Comparison of ENCODE assay signal across 13 cellular contexts in the genomic region with DNA sequence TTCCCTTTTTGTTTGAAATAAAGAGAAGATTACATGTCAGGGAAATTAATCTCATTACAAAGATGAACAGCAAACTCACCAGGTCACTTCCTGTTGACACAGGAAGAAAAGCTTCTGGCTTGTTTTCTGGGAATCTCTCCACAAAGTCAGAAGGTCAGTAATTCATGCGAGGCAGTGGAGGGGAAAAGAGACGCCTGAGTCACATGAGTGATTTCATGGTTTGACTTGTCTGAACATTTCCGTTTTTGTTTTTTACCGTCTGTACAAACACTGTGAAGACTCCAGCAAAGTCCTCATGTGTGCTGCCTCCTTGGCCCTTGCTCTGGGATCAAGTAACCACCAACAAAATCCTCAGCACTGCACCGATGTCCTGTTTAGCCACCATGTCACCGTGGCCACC. TPM values are rescaled to one million over a fixed set of nuclear protein-coding genes. Genes with fewer than 3 reads are reported as not detected.
DNase-seq lines count a peak whose midpoint lies in the region; ATAC-seq and TF ChIP-seq lines count a peak whose summit lies in the region.
"Had no signal": no experiment of that assay in that cellular context is flagged by ENCODE, and none has a peak within 500 bp of the region (broad histone marks: within the 10 kb centered on the region; RNA-seq: fewer than 3 reads in every experiment).

No MANE protein-coding gene starts in this region.

- peaks cover 10% of the 10 kb centered on the region for H3K27me3 Mint-ChIP-seq in neural crest cell (ENCODE audit: low read depth)

- H3K4me3 Mint-ChIP-seq in neural crest cell = no peak overlapping the region
- H3K4me3 Mint-ChIP-seq: activated CD4-positive, alpha-beta memory T cell treated with anti-CD3 and anti-CD28 coated beads for 36 hours; activated naive CD4-positive, alpha-beta T cell treated with anti-CD3 and anti-CD28 coated beads, Interleukin-2, amount 50 U/mL, for 24 hours had no signal

- no peaks in the 10 kb centered on the region for H3K36me3 Mint-ChIP-seq in neural crest cell (ENCODE audit: low read depth)
- H3K36me3 Mint-ChIP-seq: activated CD4-positive, alpha-beta memory T cell treated with anti-CD3 and anti-CD28 coated beads for 36 hours; activated naive CD4-positive, alpha-beta T cell treated with anti-CD3 and anti-CD28 coated beads, Interleukin-2, amount 50 U/mL, for 24 hours had no signal

- H2AFZ ChIP-seq in PC-3 (ENCODE audit: low read length) = no peak overlapping the region

- H3K79me2 ChIP-seq in PC-3 (ENCODE audit: low read length) = no peaks in the 10 kb centered on the region

- no TSS peak for BruUV-seq in PC-3 (replicated peaks; lab: Mats Ljungman, UMichigan)

- WGBS in esophagus, 2 donors = 27 to 37% methylated on average over 6 of the region's 6 CpGs

- H3K9me3 Mint-ChIP-seq in neural crest cell = no peaks in the 10 kb centered on the region
- H3K9me3 Mint-ChIP-seq: activated CD4-positive, alpha-beta memory T cell treated with anti-CD3 and anti-CD28 coated beads for 36 hours; activated naive CD4-positive, alpha-beta T cell treated with anti-CD3 and anti-CD28 coated beads, Interleukin-2, amount 50 U/mL, for 24 hours had no signal

- no peak overlapping the region for H3K9ac ChIP-seq in PC-3 (ENCODE audit: low read length)

- no peak for TF ChIP-seq CTCF in GM20000 (IDR thresholded peaks at IDR 0.05; ENCODE audit: extremely low read depth, missing control alignments)
- no peak for TF ChIP-seq CTCF in PC-3 (conservative IDR thresholded peaks at IDR 0.05; ENCODE audit: low read depth, low read length)
- TF ChIP-seq CTCF in neural crest cell (conservative IDR thresholded peaks at IDR 0.05) = no peak

- no peaks in the 10 kb centered on the region for H3F3A ChIP-seq in PC-3 (ENCODE audit: low read length, unreplicated experiment)

- H3K27me3 ChIP-seq in PC-3 (ENCODE audit: low read length) (no peaks in the 10 kb centered on the region), esophagus (ENCODE audit: control insufficient read depth in 1 of 2, insufficient read depth in 2 of 2, low read length in 2 of 2) (no peaks in the 10 kb centered on the region)

- H3K9me3 ChIP-seq in PC-3 (ENCODE audit: low read length) (no peaks in the 10 kb centered on the region), esophagus (ENCODE audit: control insufficient read depth in 2 of 2, insufficient read depth in 1 of 2, low read depth in 1 of 2, low read length in 1 of 2) (no peaks in the 10 kb centered on the region)
- H3K9me3 ChIP-seq: thoracic aorta had no signal

- H4K20me1 ChIP-seq in PC-3 (ENCODE audit: low read length) = no peaks in the 10 kb centered on the region

- H3K4me2 ChIP-seq in PC-3 (ENCODE audit: low read length) = no peak overlapping the region

- H3K4me3 ChIP-seq in PC-3 (ENCODE audit: low read length) (no peak overlapping the region), esophagus (ENCODE audit: low read depth in 1 of 2, low read length in 2 of 2) (no peak overlapping the region)
- H3K4me3 ChIP-seq: thoracic aorta had no signal

- no peaks in the 10 kb centered on the region for H3K9me2 ChIP-seq in PC-3 (replicated peaks; ENCODE audit: low read length)

- H3K4me1 Mint-ChIP-seq in neural crest cell = peaks cover 23% of the 10 kb centered on the region
- H3K4me1 Mint-ChIP-seq: activated naive CD4-positive, alpha-beta T cell treated with anti-CD3 and anti-CD28 coated beads, Interleukin-2, amount 50 U/mL, for 24 hours had no signal

- POLR2A ChIA-PET in PC-3 (lab: Charles Lee; ENCODE audit: unreplicated experiment) = no interaction called here

- H3K27ac ChIP-seq in PC-3 (ENCODE audit: low read length) = no peak overlapping the region
- peak overlapping the region; percentile 74 to 89 for H3K27ac ChIP-seq in esophagus (ENCODE audit: low read depth in 2 of 2, low read length in 1 of 2)
- H3K27ac ChIP-seq: thoracic aorta had no signal

- peak overlapping the region; percentile 91 for H3K27ac Mint-ChIP-seq in neural crest cell (ENCODE audit: unreplicated experiment)
- H3K27ac Mint-ChIP-seq: activated CD4-positive, alpha-beta memory T cell treated with anti-CD3 and anti-CD28 coated beads for 36 hours; activated naive CD4-positive, alpha-beta T cell treated with anti-CD3 and anti-CD28 coated beads, Interleukin-2, amount 50 U/mL, for 24 hours had no signal

- no peaks in the 10 kb centered on the region for H3K36me3 ChIP-seq in PC-3 (ENCODE audit: low read depth, low read length)
- H3K36me3 ChIP-seq in esophagus (ENCODE audit: control insufficient read depth in 2 of 2, insufficient read depth in 2 of 2, low read length in 1 of 2) = no peaks in the 10 kb centered on the region
- H3K36me3 ChIP-seq: thoracic aorta had no signal

- CTCF ChIA-PET in PC-3 (lab: Charles Lee) = no interaction called here

- DNase-seq in GM20000 (ENCODE audit: low spot score) (peak; percentile 14), PC-3 (peak; percentile 45), neural crest cell (ENCODE audit: low read depth, low spot score) (no peak), hypothalamus (lab: John Stamatoyannopoulos, UW) (no peak)
- no peak for DNase-seq in activated CD8-positive, alpha-beta memory T cell treated with anti-CD3 and anti-CD28 coated beads, Interleukin-2, amount 50 U/mL, for 4 hours
- DNase-seq in activated CD4-positive, alpha-beta T cell treated with anti-CD3 and anti-CD28 coated beads, Interleukin-2, amount 50 U/mL, for 1 hour = no peak
- DNase-seq: activated CD4-positive, alpha-beta memory T cell treated with anti-CD3 and anti-CD28 coated beads for 36 hours; DMS79 treated with DMSO at 0.1 percent for 48 hours had no signal

- no peak for ATAC-seq in PC-3
- ATAC-seq in HG02759 (IDR thresholded peaks at IDR 0.05; ENCODE audit: unreplicated experiment) = no peak

- intact Hi-C loops in PC-3 (cut with micrococcal nuclease) = no loop called here

- no peaks in the 10 kb centered on the region; the same call in 1 of the 2 replicates for H3K4me1 ChIP-seq in PC-3 (ENCODE audit: insufficient read depth, low read length)
- peaks cover 0 to 11% of the 10 kb centered on the region in 2 donors for H3K4me1 ChIP-seq in esophagus (ENCODE audit: control insufficient read depth in 2 of 2, insufficient read depth in 2 of 2, low read length in 1 of 2)

RNA-seq across cellular contexts. Expression of gene HABP2, which starts 2.5 kb away (rescaled TPM):
- total RNA-seq in PC-3 (2014; rRNA removed) (not detected in 2 replicates), neural crest cell (not detected in 2 replicates)
- polyA plus RNA-seq in esophagus = not detected
- total RNA-seq: activated CD4-positive, alpha-beta memory T cell treated with anti-CD3 and anti-CD28 coated beads for 36 hours; NCI-H460; thoracic aorta had no signal

Comparison
In these comparisons a context has a peak if more than half of its experiments do, and no peak if none do; other contexts are left out.
1. DNase-seq: peak in GM20000 (single experiment) and PC-3 (single experiment); none in neural crest cell (single experiment), activated CD8-positive, alpha-beta memory T cell treated with anti-CD3 and anti-CD28 coated beads, Interleukin-2, amount 50 U/mL, for 4 hours (single experiment), activated CD4-positive, alpha-beta T cell treated with anti-CD3 and anti-CD28 coated beads, Interleukin-2, amount 50 U/mL, for 1 hour (single experiment) and hypothalamus (0 of 51).